In the genomic region with DNA sequence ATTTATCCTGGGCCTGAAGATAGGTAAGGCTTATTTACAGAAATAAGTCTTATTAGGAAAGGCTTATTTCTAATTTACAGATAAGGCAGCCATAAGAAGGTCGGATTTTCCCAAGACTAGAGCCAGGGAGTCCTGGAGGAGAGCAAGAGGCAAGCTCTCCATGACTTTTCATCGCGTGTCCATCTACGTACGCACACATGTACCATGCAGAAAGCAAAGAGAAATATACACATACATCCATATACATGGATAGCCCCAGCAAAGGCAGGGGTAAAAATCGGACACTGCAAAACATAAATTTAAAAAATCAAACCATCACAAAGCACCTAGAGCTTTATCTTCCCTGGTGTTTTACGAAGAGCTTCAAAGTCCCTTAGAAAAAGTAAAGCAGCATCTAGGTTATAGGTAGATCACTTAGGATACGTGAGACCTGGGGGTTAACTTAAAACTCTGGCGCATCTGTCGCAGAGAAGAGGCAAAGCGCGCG, we compare ENCODE assay signal across 8 cellular contexts. TPM values are rescaled to one million over a fixed set of nuclear protein-coding genes. Genes with fewer than 3 reads are reported as not detected.
DNase-seq lines count a peak whose midpoint lies in the region; ATAC-seq and TF ChIP-seq lines count a peak whose summit lies in the region.

No MANE protein-coding gene starts in this region.

- peak overlapping the region; percentile 93 to 96 for H3K9ac ChIP-seq in mucosa of rectum (ENCODE audit: low read depth in 1 of 2, low read length in 2 of 2)

- H3K4me1 ChIP-seq in BE2C (no peaks in the 10 kb centered on the region; the same call in 1 of the 2 replicates), mucosa of rectum (ENCODE audit: control insufficient read depth in 2 of 2, insufficient read depth in 2 of 2, low read length in 2 of 2) (peaks cover 10 to 11% of the 10 kb centered on the region in 2 donors)

- H3K27ac ChIP-seq in dorsolateral prefrontal cortex: peak overlapping the region in 58 of 59 donors; percentile 83 to 99 (median 94)
- peak overlapping the region; percentile 96 to 97 for H3K27ac ChIP-seq in mucosa of rectum (ENCODE audit: low read depth in 2 of 2, low read length in 2 of 2)

- peak; percentile 1 for ATAC-seq in GM21423 (IDR thresholded peaks at IDR 0.05; ENCODE audit: unreplicated experiment)

- no peak for TF ChIP-seq CTCF in BE2C (IDR thresholded peaks at IDR 0.05; ENCODE audit: low read depth, low read length)
- no peak for TF ChIP-seq CTCF in dorsolateral prefrontal cortex (IDR thresholded peaks at IDR 0.05 in 54 of 56, conservative IDR thresholded peaks at IDR 0.05 in 2 of 56; ENCODE audit: low read depth in 1 of 56, partially characterized antibody in 56 of 56)

- no peak for DNase-seq in BE2C
- DNase-seq in OCI-M1 (lab: John Stamatoyannopoulos, UW): peak; percentile 78
- DNase-seq in dorsolateral prefrontal cortex: no peak
- DNase-seq in SIG-M5 treated with dmso at 0.1 percent for 504 hours (lab: John Stamatoyannopoulos, UW; ENCODE audit: unreplicated experiment): no peak
- DNase-seq in COLO829 (ENCODE audit: low spot score): no peak
- DNase-seq in NOMO-1 treated with dmso at 0.1 percent for 144 hours (lab: John Stamatoyannopoulos, UW; ENCODE audit: unreplicated experiment): no peak

- H3K27me3 ChIP-seq in BE2C (no peaks in the 10 kb centered on the region), dorsolateral prefrontal cortex (no peaks in the 10 kb centered on the region), mucosa of rectum (ENCODE audit: control insufficient read depth in 2 of 2, insufficient read depth in 2 of 2, low read length in 2 of 2) (no peaks in the 10 kb centered on the region)

- H3K4me3 ChIP-seq in BE2C (ENCODE audit: low read depth, low read length): peak overlapping the region; percentile 80
- peak overlapping the region; percentile 55 to 97 (median 84) for H3K4me3 ChIP-seq in dorsolateral prefrontal cortex
- H3K4me3 ChIP-seq in mucosa of rectum (ENCODE audit: low read length in 2 of 2): peak overlapping the region; percentile 91 to 92

- intact Hi-C loops in dorsolateral prefrontal cortex (cut with DNase I): loop anchor here (5.0 to 10.0 kb wide), 7 partner anchors 76 to 391 kb away; partner anchors contain the start of genes ABRAXAS2 (in 1 of the 2) and EEF1AKMT2 (in 1 of the 2)

- H3K36me3 ChIP-seq in BE2C (no peaks in the 10 kb centered on the region; the same call in 1 of the 2 replicates), mucosa of rectum (ENCODE audit: control insufficient read depth in 2 of 2, insufficient read depth in 2 of 2, low read length in 2 of 2) (no peaks in the 10 kb centered on the region)

- H3K9me3 ChIP-seq in BE2C (no peaks in the 10 kb centered on the region), mucosa of rectum (ENCODE audit: control insufficient read depth in 2 of 2, low read length in 2 of 2) (no peaks in the 10 kb centered on the region)

RNA-seq across cellular contexts. Expression of gene ZRANB1, which starts 25.8 kb away (rescaled TPM):
- 19.4 TPM for polyA plus RNA-seq in BE2C (2012; ENCODE audit: insufficient read depth, insufficient read length, low read depth)
- 10 to 100 TPM; 26.9 to 54.0 (median 37.1) TPM for total RNA-seq in dorsolateral prefrontal cortex
